Comparison of ENCODE assay signal across 10 cellular contexts in the genomic region with DNA sequence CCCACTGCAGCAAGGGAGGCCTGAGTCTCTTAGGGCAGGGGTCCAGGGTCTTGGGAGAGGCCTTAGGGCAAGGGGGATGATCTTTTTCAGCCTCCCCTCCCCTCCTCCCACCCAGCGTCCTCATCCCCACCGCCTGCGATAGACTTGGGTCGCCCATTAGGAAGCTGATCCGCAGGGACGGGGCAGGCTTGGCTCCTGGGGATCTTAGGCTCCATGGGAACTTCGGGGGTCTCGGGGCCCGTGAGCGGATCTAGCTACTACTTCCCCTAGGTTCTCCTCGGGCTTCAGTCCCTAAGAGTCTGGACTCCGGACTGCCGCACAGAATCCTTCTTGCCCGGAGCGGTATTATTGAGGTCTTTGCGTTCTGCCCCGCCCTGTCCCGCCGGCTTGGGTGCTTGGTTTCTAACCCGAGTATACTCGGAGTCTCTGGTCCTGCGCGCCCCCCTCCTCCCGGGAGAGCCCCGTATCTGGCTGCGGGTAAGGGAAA. TPM values are rescaled to one million over a fixed set of nuclear protein-coding genes. Genes with fewer than 3 reads are reported as not detected.
A peak's percentile ranks its signal among the peaks of the same experiment; 100 is the strongest.
DNase-seq lines count a peak whose midpoint lies in the region; ATAC-seq and TF ChIP-seq lines count a peak whose summit lies in the region.
"Had no signal": no experiment of that assay in that cellular context is flagged by ENCODE, and none has a peak within 500 bp of the region (broad histone marks: within the 10 kb centered on the region; RNA-seq: fewer than 3 reads in every experiment).

No MANE protein-coding gene starts in this region.

- peak overlapping the region; percentile 97 for H3K27ac ChIP-seq in foreskin keratinocyte

- no peaks in the 10 kb centered on the region for H3K9me3 Mint-ChIP-seq in activated T-helper 17 cell treated with anti-CD3 and anti-CD28 coated beads, Interleukin-2, amount 50 U/mL, for 72 hours
- peaks cover 0 to 8% (median 3%) of the 10 kb centered on the region in 6 donors for H3K9me3 Mint-ChIP-seq in immature natural killer cell
- H3K9me3 Mint-ChIP-seq: activated naive CD4-positive, alpha-beta T cell treated with anti-CD3 and anti-CD28 coated beads, Interleukin-2, amount 50 U/mL, for 72 hours had no signal

- H3K27ac Mint-ChIP-seq in activated T-helper 17 cell treated with anti-CD3 and anti-CD28 coated beads, Interleukin-2, amount 50 U/mL, for 72 hours, result no peak overlapping the region
- H3K27ac Mint-ChIP-seq in immature natural killer cell, result no peak overlapping the region
- H3K27ac Mint-ChIP-seq: activated naive CD4-positive, alpha-beta T cell treated with anti-CD3 and anti-CD28 coated beads, Interleukin-2, amount 50 U/mL, for 72 hours had no signal

- H3K4me2 ChIP-seq in skeletal muscle satellite cell (ENCODE audit: low read length), result peak overlapping the region; percentile 82

- H3K4me3 ChIP-seq in H7 (ENCODE audit: insufficient read depth, low read depth, low read length) (peak overlapping the region; percentile 40), skeletal muscle satellite cell (ENCODE audit: low read length) (peak overlapping the region; percentile 65)

- peaks cover 2% of the 10 kb centered on the region for H3K36me3 Mint-ChIP-seq in activated T-helper 17 cell treated with anti-CD3 and anti-CD28 coated beads, Interleukin-2, amount 50 U/mL, for 72 hours (ENCODE audit: low read depth)
- peaks cover 0 to 6% (median 4%) of the 10 kb centered on the region in 3 donors for H3K36me3 Mint-ChIP-seq in immature natural killer cell

- H3K4me1 ChIP-seq in foreskin keratinocyte (peaks cover 47% of the 10 kb centered on the region), skeletal muscle satellite cell (ENCODE audit: control insufficient read depth, insufficient read depth, low read length) (peaks cover 15% of the 10 kb centered on the region)

- peaks cover 68% of the 10 kb centered on the region for H3K27me3 Mint-ChIP-seq in activated T-helper 17 cell treated with anti-CD3 and anti-CD28 coated beads, Interleukin-2, amount 50 U/mL, for 72 hours
- H3K27me3 Mint-ChIP-seq in immature natural killer cell (ENCODE audit: low read depth in 3 of 3), result peaks cover 17 to 41% (median 31%) of the 10 kb centered on the region in 3 donors

- peaks cover 3% of the 10 kb centered on the region for H3K4me1 Mint-ChIP-seq in activated T-helper 17 cell treated with anti-CD3 and anti-CD28 coated beads, Interleukin-2, amount 50 U/mL, for 72 hours
- H3K4me1 Mint-ChIP-seq in immature natural killer cell, result peaks cover 3% of the 10 kb centered on the region in 2 donors

- H3K4me3 Mint-ChIP-seq in activated T-helper 17 cell treated with anti-CD3 and anti-CD28 coated beads, Interleukin-2, amount 50 U/mL, for 72 hours, result peak overlapping the region; percentile 58
- no peak overlapping the region for H3K4me3 Mint-ChIP-seq in immature natural killer cell

- H3K9ac ChIP-seq in skeletal muscle satellite cell (ENCODE audit: low read depth, low read length), result peak overlapping the region; percentile 24

- peak; percentile 3 for ATAC-seq in activated T-helper 17 cell treated with anti-CD3 and anti-CD28 coated beads, Interleukin-2, amount 50 U/mL, for 72 hours (replicated peaks)
- ATAC-seq in foreskin keratinocyte, result peak; percentile 2
- ATAC-seq in HG03097 (IDR thresholded peaks at IDR 0.05; ENCODE audit: low FRiP score, unreplicated experiment), result no peak

- DNase-seq in H7, result peak; percentile 56
- no peak for DNase-seq in foreskin keratinocyte
- no peak for DNase-seq in immature natural killer cell
- DNase-seq in medulla oblongata (ENCODE audit: extremely low spot score), result no peak
- DNase-seq: T-helper 9 cell had no signal

- H3K36me3 ChIP-seq in H7 (replicated peaks; ENCODE audit: control insufficient read depth, insufficient read depth, low read length) (no peaks in the 10 kb centered on the region), skeletal muscle satellite cell (ENCODE audit: insufficient read depth, low read length) (no peaks in the 10 kb centered on the region)

- no peak for TF ChIP-seq CTCF in foreskin keratinocyte (conservative IDR thresholded peaks at IDR 0.05)

- no peaks in the 10 kb centered on the region for H3K9me3 ChIP-seq in skeletal muscle satellite cell (replicated peaks; ENCODE audit: low read length)

- H3K27me3 ChIP-seq in H7 (ENCODE audit: control insufficient read depth, insufficient read depth, low read length) (peaks cover 79% of the 10 kb centered on the region), foreskin keratinocyte (no peaks in the 10 kb centered on the region), skeletal muscle satellite cell (ENCODE audit: control insufficient read depth, insufficient read depth, low read length) (peaks cover 39% of the 10 kb centered on the region)

RNA-seq across cellular contexts. Expression of gene PTHLH, which starts 2.2 kb away (rescaled TPM):
- 0.28 TPM in 1 of 2 replicates, not detected in the other for total RNA-seq in H7 (2014; rRNA removed; shearing (Covaris generic))
- total RNA-seq in activated T-helper 17 cell treated with anti-CD3 and anti-CD28 coated beads, Interleukin-2, amount 50 U/mL, for 72 hours, result not detected
- 301 and 338 TPM in 2 replicates for total RNA-seq in foreskin keratinocyte
- 215 and 270 TPM in 2 replicates for polyA plus RNA-seq in foreskin keratinocyte
- total RNA-seq in skeletal muscle satellite cell (2012; rRNA removed), result under 0.01 TPM in 1 of 2 replicates, not detected in the other
- not detected for polyA plus RNA-seq in immature natural killer cell
- total RNA-seq: activated naive CD4-positive, alpha-beta T cell treated with anti-CD3 and anti-CD28 coated beads, Interleukin-2, amount 50 U/mL, for 72 hours; frontal cortex had no signal

Comparison
In these comparisons a context has a peak if more than half of its experiments do, and no peak if none do; other contexts are left out.
1. RNA of gene PTHLH, which starts 2.2 kb away (total RNA-seq): 301 to 338 TPM in foreskin keratinocyte; 0.28 TPM in H7 and not detected in activated T-helper 17 cell treated with anti-CD3 and anti-CD28 coated beads, Interleukin-2, amount 50 U/mL, for 72 hours; every median in the first group is over 100 times any median in the second.